22 cellular contexts compared by ENCODE assay signal in genomic region chr9:93709600-93710369, GRCh38.
"Had no signal": no experiment of that assay in that cellular context is flagged by ENCODE, and none has a peak within 500 bp of the region (broad histone marks: within the 10 kb centered on the region; RNA-seq: fewer than 3 reads in every experiment).

No MANE protein-coding gene starts in this region.

- H3K4me1 ChIP-seq: foreskin keratinocyte, testis, transverse colon, uterus had no signal

- H3K4me3 ChIP-seq: heart left ventricle, testis, transverse colon, uterus had no signal

- FAIRE-seq: TTC549 had no signal

- H3K9me3 ChIP-seq: testis, transverse colon, uterus had no signal

- H3K27me3 ChIP-seq: heart left ventricle, testis, transverse colon, uterus had no signal

- H3K27ac ChIP-seq: foreskin keratinocyte, heart left ventricle, testis, transverse colon, uterus had no signal

- DNase-seq: activated CD4-positive, alpha-beta memory T cell treated with anti-CD3 and anti-CD28 coated beads for 36 hours; activated CD4-positive, CD25-positive, alpha-beta regulatory T cell treated with anti-CD3 and anti-CD28 coated beads, Interleukin-2, amount 50 U/mL, for 72 hours; activated gamma-delta T cell treated with Interleukin-2 at 50 U/mL for 16 hours; activated naive CD4-positive, alpha-beta T cell treated with anti-CD3 and anti-CD28 coated beads, Interleukin-2, amount 50 U/mL, for 16 hours; activated T-cell treated with anti-CD3 and anti-CD28 coated beads, Interleukin-2, amount 50 U/mL, for 4 hours; amygdala; endodermal cell; foreskin keratinocyte; heart left ventricle; hypothalamus; left ventricle myocardium superior; natural killer cell; right cardiac atrium; stimulated activated CD4-positive, alpha-beta T cell treated with anti-CD3 and anti-CD28 coated beads, Interleukin-12 subunit alpha, Interleukin-12 subunit beta, amount 100 ng/mL, for 4 hours; stimulated activated CD4-positive, alpha-beta T cell treated with anti-CD3 and anti-CD28 coated beads, Interleukin-4, amount 100 ng/mL, for 1 hour; stimulated activated naive CD8-positive, alpha-beta T cell treated with anti-CD3 and anti-CD28 coated beads, Interleukin-15, Interleukin-2, amounts not matched to agents 100 U/mL and 50 U/mL, for 24 hours; testis; transverse colon; uterus had no signal

- H3K36me3 ChIP-seq: heart left ventricle, transverse colon, uterus had no signal

- ATAC-seq: activated T-cell treated with anti-CD3 and anti-CD28 coated beads, Interleukin-2, amount 50 U/mL, for 4 hours; activated T-helper 17 cell treated with anti-CD3 and anti-CD28 coated beads, Interleukin-2, amount 50 U/mL, for 72 hours; esophagus mucosa; foreskin keratinocyte; left ventricle myocardium superior; right cardiac atrium; stimulated activated naive CD8-positive, alpha-beta T cell treated with anti-CD3 and anti-CD28 coated beads, Interleukin-15, Interleukin-2, amounts not matched to agents 100 U/mL and 50 U/mL, for 24 hours had no signal
